In genomic region chr18:59853380-59853779, GRCh38 we compare ENCODE assay signal across 21 cellular contexts.
"Had no signal": no experiment of that assay in that cellular context is flagged by ENCODE, and none has a peak within 500 bp of the region (broad histone marks: within the 10 kb centered on the region; RNA-seq: fewer than 3 reads in every experiment).

No MANE protein-coding gene starts in this region.

- FAIRE-seq: endothelial cell of umbilical vein, frontal cortex, islet of Langerhans, urothelium cell line had no signal

- H3K9me3 Mint-ChIP-seq: endodermal cell; naive thymus-derived CD8-positive, alpha-beta T cell had no signal

- H3K9me3 ChIP-seq: heart right ventricle, neutrophil, spleen had no signal

- DNase-seq: effector CD4-positive, alpha-beta T cell; endodermal cell; erythroblast; heart right ventricle; hypothalamus; kidney glomerular epithelial cell; naive thymus-derived CD8-positive, alpha-beta T cell; posterior cingulate gyrus; spleen; stimulated activated CD4-positive, alpha-beta T cell treated with anti-CD3 and anti-CD28 coated beads, Interleukin-15, amount 100 ng/mL, for 24 hours; stimulated activated CD4-positive, alpha-beta T cell treated with anti-CD3 and anti-CD28 coated beads, Interleukin-2, amount 100 ng/mL, for 24 hours; stimulated activated CD4-positive, alpha-beta T cell treated with anti-CD3 and anti-CD28 coated beads, Interleukin-4, amount 100 ng/mL, for 4 hours; stimulated activated naive CD4-positive, alpha-beta T cell treated with Interleukin-2 at 50 U/mL for 16 hours; trophoblast cell had no signal

- H3K27me3 ChIP-seq: neutrophil had no signal

- H3K4me1 ChIP-seq: heart right ventricle, spleen had no signal

- H3K4me3 Mint-ChIP-seq: endodermal cell; naive thymus-derived CD8-positive, alpha-beta T cell had no signal

- H3K36me3 ChIP-seq: heart right ventricle, neutrophil, spleen had no signal

- H3K36me3 Mint-ChIP-seq: naive thymus-derived CD8-positive, alpha-beta T cell had no signal

- ATAC-seq: heart right ventricle; naive thymus-derived CD8-positive, alpha-beta T cell; sciatic nerve had no signal

- H3K27ac ChIP-seq: coronary artery, heart right ventricle, neutrophil, spleen had no signal

- H3K27me3 Mint-ChIP-seq: naive thymus-derived CD8-positive, alpha-beta T cell had no signal

- H3K27ac Mint-ChIP-seq: endodermal cell had no signal

- H3K4me3 ChIP-seq: coronary artery, heart right ventricle, spleen had no signal
